Comparison of ENCODE assay signal across 9 cellular contexts in genomic region chr1:232620356-232620841, GRCh38. TPM values are rescaled to one million over a fixed set of nuclear protein-coding genes. Genes with fewer than 3 reads are reported as not detected.
DNase-seq lines count a peak whose midpoint lies in the region; ATAC-seq and TF ChIP-seq lines count a peak whose summit lies in the region.
"Had no signal": no experiment of that assay in that cellular context is flagged by ENCODE, and none has a peak within 500 bp of the region (broad histone marks: within the 10 kb centered on the region; RNA-seq: fewer than 3 reads in every experiment).

No MANE protein-coding gene starts in this region.

- no peaks in the 10 kb centered on the region for H3K36me3 Mint-ChIP-seq in Caco-2 (ENCODE audit: insufficient read depth, unreplicated experiment)
- H3K36me3 Mint-ChIP-seq: CD4-positive, CD25-positive, alpha-beta regulatory T cell had no signal

- no peak overlapping the region for H3K27ac Mint-ChIP-seq in Caco-2 (ENCODE audit: unreplicated experiment)

- H3K9ac ChIP-seq in BLaER1: no peak overlapping the region
- no peak overlapping the region for H3K9ac ChIP-seq in adipocyte (ENCODE audit: low read length)

- CTCF ChIA-PET in Caco-2 (lab: Charles Lee): no interaction called here

- TF ChIP-seq EP300 in sigmoid colon (IDR thresholded peaks at IDR 0.05): peak in 1 of 4 donors; percentile 40

- ATAC-seq in left ventricle myocardium superior: peak; percentile 93
- no peak for ATAC-seq in GM21390 (IDR thresholded peaks at IDR 0.05; ENCODE audit: unreplicated experiment)

- H3K4me2 ChIP-seq in BLaER1: peak overlapping the region; percentile 25; the same call in 1 of the 2 replicates

- H3K4me3 ChIP-seq in BLaER1 (no peak overlapping the region), adipocyte (ENCODE audit: low read length) (no peak overlapping the region), sigmoid colon (peak overlapping the region in 3 of 4 donors; percentile 2 to 21 (median 5)), Caco-2 (ENCODE audit: low read depth, low read length) (no peak overlapping the region)

- 13 to 34% methylated on average over 6 of the region's 6 CpGs for WGBS in sigmoid colon, 2 donors

- no peaks in the 10 kb centered on the region for H3K36me3 ChIP-seq in BLaER1
- H3K36me3 ChIP-seq in adipocyte (ENCODE audit: control insufficient read depth, insufficient read depth, low read length, severe bottlenecking): no peaks in the 10 kb centered on the region
- no peaks in the 10 kb centered on the region for H3K36me3 ChIP-seq in sigmoid colon
- H3K36me3 ChIP-seq in Caco-2 (ENCODE audit: control insufficient read depth, insufficient read depth, low read length): no peaks in the 10 kb centered on the region

- H3K27me3 Mint-ChIP-seq in Caco-2 (ENCODE audit: insufficient read depth, unreplicated experiment): no peaks in the 10 kb centered on the region

- BruUV-seq in Caco-2 (replicated peaks; lab: Mats Ljungman, UMichigan): no TSS peak

- H4K20me1 ChIP-seq in BLaER1: no peaks in the 10 kb centered on the region

- H3K9me3 ChIP-seq in BLaER1 (no peaks in the 10 kb centered on the region), adipocyte (ENCODE audit: control insufficient read depth, low read length) (no peaks in the 10 kb centered on the region), sigmoid colon (no peaks in the 10 kb centered on the region), Caco-2 (no peaks in the 10 kb centered on the region)

- POLR2A ChIA-PET in Caco-2 (lab: Charles Lee): no interaction called here

- H3K4me1 ChIP-seq in BLaER1: peaks cover 25% of the 10 kb centered on the region
- peaks cover 10% of the 10 kb centered on the region for H3K4me1 ChIP-seq in adipocyte (ENCODE audit: control insufficient read depth, insufficient read depth, low read length)
- peaks cover 0 to 41% (median 23%) of the 10 kb centered on the region in 4 donors for H3K4me1 ChIP-seq in sigmoid colon
- peaks cover 13% of the 10 kb centered on the region for H3K4me1 ChIP-seq in Caco-2

- DNase-seq in NCI-H146 treated with DMSO at 0.1 percent for 48 hours (lab: John Stamatoyannopoulos, UW; ENCODE audit: unreplicated experiment) (peak; percentile 81), adipocyte (ENCODE audit: low read depth) (peak; percentile 86), left ventricle myocardium superior (peak; percentile 56), sigmoid colon (peak; percentile 85), Caco-2 (no peak)
- no peak for DNase-seq in activated naive CD4-positive, alpha-beta T cell (lab: John Stamatoyannopoulos, UW)
- DNase-seq: CD4-positive, CD25-positive, alpha-beta regulatory T cell had no signal

- intact Hi-C loops in left ventricle myocardium superior (cut with micrococcal nuclease) (loop anchor here (10.0 kb wide), 3 partner anchors 66 to 186 kb away; no protein-coding TSS in a partner anchor), sigmoid colon (cut with DNase I) (loop anchor here (5.0 kb wide), 1 partner anchor 43 kb away; no protein-coding TSS in a partner anchor), Caco-2 (cut with micrococcal nuclease; ENCODE audit: unreplicated experiment) (loop anchor here (10.0 kb wide), 1 partner anchor 436 kb away; no protein-coding TSS in a partner anchor)

- H3K9me3 Mint-ChIP-seq in Caco-2 (ENCODE audit: unreplicated experiment): no peaks in the 10 kb centered on the region

- no peak overlapping the region for H3K4me3 Mint-ChIP-seq in Caco-2 (ENCODE audit: unreplicated experiment)
- H3K4me3 Mint-ChIP-seq: CD4-positive, CD25-positive, alpha-beta regulatory T cell had no signal

- TF ChIP-seq CTCF in sigmoid colon (IDR thresholded peaks at IDR 0.05) (no peak), Caco-2 (IDR thresholded peaks at IDR 0.05; ENCODE audit: insufficient read depth in 1 of 2, low read depth in 1 of 2, low read length in 1 of 2, severe bottlenecking in 1 of 2, unreplicated experiment in 1 of 2) (no peak)

- TF ChIP-seq POLR2A in sigmoid colon (IDR thresholded peaks at IDR 0.05): no peak

- H3K27ac ChIP-seq in BLaER1: no peak overlapping the region
- H3K27ac ChIP-seq in sigmoid colon: peak overlapping the region; percentile 70 to 81 (median 76)

- H3K27me3 ChIP-seq in BLaER1 (no peaks in the 10 kb centered on the region), adipocyte (replicated peaks; ENCODE audit: control insufficient read depth, insufficient read depth, low read length) (no peaks in the 10 kb centered on the region), sigmoid colon (no peaks in the 10 kb centered on the region), Caco-2 (replicated peaks; ENCODE audit: control insufficient read depth, insufficient read depth, low read length) (no peaks in the 10 kb centered on the region)

- peaks cover 22% of the 10 kb centered on the region for H3K4me1 Mint-ChIP-seq in Caco-2 (ENCODE audit: low read depth, unreplicated experiment)
- H3K4me1 Mint-ChIP-seq: CD4-positive, CD25-positive, alpha-beta regulatory T cell had no signal

RNA-seq across cellular contexts. Expression of gene SIPA1L2, which starts 9.5 kb away (rescaled TPM):
- total RNA-seq in left ventricle myocardium superior: 127 TPM
- 10 to 100 TPM; 22.5 to 42.5 (median 32.1) TPM for total RNA-seq in sigmoid colon
- polyA plus RNA-seq in sigmoid colon: 10 to 100 TPM; 16.2 to 20.6 (median 18.0) TPM
- 13.2 and 18.6 TPM in 2 replicates for total RNA-seq in Caco-2 (2022)
- polyA plus RNA-seq: CD4-positive, CD25-positive, alpha-beta regulatory T cell had no signal

Comparison
In these comparisons a context has a peak if more than half of its experiments do, and no peak if none do; other contexts are left out.
1. H3K4me3 ChIP-seq: peak in sigmoid colon (3 of 4); none in BLaER1 (single experiment), adipocyte (single experiment) and Caco-2 (single experiment).
2. DNase-seq: peak in NCI-H146 treated with DMSO at 0.1 percent for 48 hours (single experiment), adipocyte (single experiment), left ventricle myocardium superior (single experiment) and sigmoid colon (single experiment); none in Caco-2 (0 of 2) and activated naive CD4-positive, alpha-beta T cell (0 of 4).